1 cellular context compared by ENCODE assay signal in the genomic region with DNA sequence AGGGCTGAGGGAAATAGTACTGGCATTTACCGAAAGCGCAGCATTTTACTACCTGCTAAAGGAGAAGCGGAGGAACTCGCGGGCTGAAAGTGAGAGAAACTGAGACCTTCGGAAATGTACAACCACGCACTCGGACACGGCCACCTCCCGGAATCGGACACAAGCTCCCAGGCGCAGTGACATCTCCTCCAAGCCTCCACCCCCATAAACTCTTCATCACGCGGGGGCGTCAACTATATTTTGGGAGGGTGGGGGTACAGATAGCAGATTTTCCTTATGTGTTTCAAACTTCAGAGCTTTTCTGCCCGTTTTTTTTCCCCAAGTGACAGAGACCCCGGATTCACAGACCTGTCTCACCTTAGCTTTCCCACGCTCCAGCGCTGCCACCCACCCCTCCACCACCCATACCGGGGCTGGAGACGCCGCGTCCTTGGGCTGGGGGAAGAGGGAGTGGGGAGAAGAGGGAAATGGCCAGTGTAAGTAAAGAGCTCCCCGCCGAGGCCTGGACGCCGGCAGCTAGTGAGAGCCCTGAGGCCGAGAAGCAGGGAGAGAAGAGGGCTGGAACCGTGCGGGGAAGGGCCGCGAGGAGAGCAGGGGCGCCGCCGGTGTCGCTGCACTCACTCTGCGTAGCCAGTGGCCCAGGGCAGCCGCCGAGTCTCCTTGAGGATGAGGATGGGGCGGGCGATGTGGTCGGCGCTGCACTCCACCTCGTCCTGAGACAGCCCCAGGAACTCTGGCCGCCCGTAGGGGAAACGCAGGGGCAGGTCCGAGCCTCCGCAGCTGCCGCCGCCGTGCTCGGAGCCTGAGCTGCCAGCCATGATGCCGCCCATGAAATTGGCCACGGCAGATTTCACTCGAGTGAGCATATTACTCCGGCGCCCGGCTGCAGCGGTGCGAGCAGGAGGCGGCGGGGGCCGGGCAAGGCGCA.
TF ChIP-seq lines count a peak whose summit lies in the region.

No MANE protein-coding gene starts in this region.

TF ChIP-seq in HEK293, 187 proteins besides CTCF, POLR2A, EP300 and RAD21 (continued from another document and continues in another):
- TF ChIP-seq ZBTB10 (tag by site-specific recombination; IDR thresholded peaks at IDR 0.05) (0 out of 2 replicates have a peak, but pooled peaks have one; percentile 28), ZNF214 (tag by site-specific recombination; IDR thresholded peaks at IDR 0.05; ENCODE audit: borderline replicate concordance) (no peak), ZNF223 (tag by site-specific recombination; IDR thresholded peaks at IDR 0.05) (no peak), ZNF48 (tag by site-specific recombination; IDR thresholded peaks at IDR 0.05) (no peak), HOXA7 (CRISPR knock-in tag; IDR thresholded peaks at IDR 0.05; ENCODE audit: borderline replicate concordance) (no peak), ZNF2 (tag by site-specific recombination; IDR thresholded peaks at IDR 0.05) (peak; percentile 57), TCF7L2 (IDR thresholded peaks at IDR 0.05; ENCODE audit: borderline replicate concordance, low read depth, low read length) (no peak), ZFP69B (tag by site-specific recombination; IDR thresholded peaks at IDR 0.05) (no peak), ZNF350 (tag by site-specific recombination; IDR thresholded peaks at IDR 0.05) (no peak), ZBTB8A (tag by site-specific recombination; IDR thresholded peaks at IDR 0.05) (peak; percentile 28; the same call in 1 of the 2 replicates), ZNF600 (tag by site-specific recombination; IDR thresholded peaks at IDR 0.05) (peak; percentile 48), ZNF518A (tag by site-specific recombination; conservative IDR thresholded peaks at IDR 0.05; ENCODE audit: low read depth) (no peak), ZXDB (tag by site-specific recombination; IDR thresholded peaks at IDR 0.05) (peak; percentile 92), ZBTB20 (tag by site-specific recombination; IDR thresholded peaks at IDR 0.05) (peak; percentile 55), EGR2 (tag by site-specific recombination; IDR thresholded peaks at IDR 0.05; ENCODE audit: low read depth) (peak; percentile 73), GLIS2 (tag by site-specific recombination; IDR thresholded peaks at IDR 0.05) (peak; percentile 52; the same call in 1 of the 2 replicates), ZEB2 (tag by site-specific recombination; IDR thresholded peaks at IDR 0.05) (peak; percentile 65), ZBTB17 (tag by site-specific recombination; IDR thresholded peaks at IDR 0.05) (peak; percentile 51), TRIM28 (IDR thresholded peaks at IDR 0.05; ENCODE audit: borderline replicate concordance, low read length) (0 out of 2 replicates have a peak, but pooled peaks have one; percentile 21), HOXC10 (CRISPR knock-in tag; IDR thresholded peaks at IDR 0.05) (no peak), KLF16 (tag by site-specific recombination; IDR thresholded peaks at IDR 0.05) (peak; percentile 30; the same call in 1 of the 2 replicates), ZNF394 (tag by site-specific recombination; IDR thresholded peaks at IDR 0.05; ENCODE audit: borderline replicate concordance) (peak; percentile 10; the same call in 1 of the 2 replicates), IKZF3 (tag by site-specific recombination; IDR thresholded peaks at IDR 0.05) (no peak), ZNF391 (tag by site-specific recombination; IDR thresholded peaks at IDR 0.05; ENCODE audit: borderline replicate concordance, low read depth) (no peak), ZFHX2 (tag by site-specific recombination; conservative IDR thresholded peaks at IDR 0.05) (peak; percentile 67), HOXD13 (CRISPR knock-in tag; IDR thresholded peaks at IDR 0.05; ENCODE audit: borderline replicate concordance) (no peak), ZFP37 (tag by site-specific recombination; IDR thresholded peaks at IDR 0.05) (0 out of 2 replicates have a peak, but pooled peaks have one; percentile 53), ZNF335 (tag by site-specific recombination; conservative IDR thresholded peaks at IDR 0.05) (peak; percentile 62), YY2 (tag by site-specific recombination; IDR thresholded peaks at IDR 0.05) (0 out of 2 replicates have a peak, but pooled peaks have one; percentile 32), ZNF302 (tag by site-specific recombination; IDR thresholded peaks at IDR 0.05; ENCODE audit: low read depth) (no peak)
- TF ChIP-seq, protein P1, sequence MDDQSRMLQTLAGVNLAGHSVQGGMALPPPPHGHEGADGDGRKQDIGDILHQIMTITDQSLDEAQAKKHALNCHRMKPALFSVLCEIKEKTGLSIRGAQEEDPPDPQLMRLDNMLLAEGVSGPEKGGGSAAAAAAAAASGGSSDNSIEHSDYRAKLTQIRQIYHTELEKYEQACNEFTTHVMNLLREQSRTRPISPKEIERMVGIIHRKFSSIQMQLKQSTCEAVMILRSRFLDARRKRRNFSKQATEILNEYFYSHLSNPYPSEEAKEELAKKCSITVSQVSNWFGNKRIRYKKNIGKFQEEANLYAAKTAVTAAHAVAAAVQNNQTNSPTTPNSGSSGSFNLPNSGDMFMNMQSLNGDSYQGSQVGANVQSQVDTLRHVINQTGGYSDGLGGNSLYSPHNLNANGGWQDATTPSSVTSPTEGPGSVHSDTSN (CRISPR knock-in tag; IDR thresholded peaks at IDR 0.05): no peak
- TF ChIP-seq, protein P2, sequence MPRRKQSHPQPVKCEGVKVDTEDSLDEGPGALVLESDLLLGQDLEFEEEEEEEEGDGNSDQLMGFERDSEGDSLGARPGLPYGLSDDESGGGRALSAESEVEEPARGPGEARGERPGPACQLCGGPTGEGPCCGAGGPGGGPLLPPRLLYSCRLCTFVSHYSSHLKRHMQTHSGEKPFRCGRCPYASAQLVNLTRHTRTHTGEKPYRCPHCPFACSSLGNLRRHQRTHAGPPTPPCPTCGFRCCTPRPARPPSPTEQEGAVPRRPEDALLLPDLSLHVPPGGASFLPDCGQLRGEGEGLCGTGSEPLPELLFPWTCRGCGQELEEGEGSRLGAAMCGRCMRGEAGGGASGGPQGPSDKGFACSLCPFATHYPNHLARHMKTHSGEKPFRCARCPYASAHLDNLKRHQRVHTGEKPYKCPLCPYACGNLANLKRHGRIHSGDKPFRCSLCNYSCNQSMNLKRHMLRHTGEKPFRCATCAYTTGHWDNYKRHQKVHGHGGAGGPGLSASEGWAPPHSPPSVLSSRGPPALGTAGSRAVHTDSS (tag by site-specific recombination; IDR thresholded peaks at IDR 0.05): peak; percentile 49; the same call in 1 of the 2 replicates
- TF ChIP-seq, protein P3, sequence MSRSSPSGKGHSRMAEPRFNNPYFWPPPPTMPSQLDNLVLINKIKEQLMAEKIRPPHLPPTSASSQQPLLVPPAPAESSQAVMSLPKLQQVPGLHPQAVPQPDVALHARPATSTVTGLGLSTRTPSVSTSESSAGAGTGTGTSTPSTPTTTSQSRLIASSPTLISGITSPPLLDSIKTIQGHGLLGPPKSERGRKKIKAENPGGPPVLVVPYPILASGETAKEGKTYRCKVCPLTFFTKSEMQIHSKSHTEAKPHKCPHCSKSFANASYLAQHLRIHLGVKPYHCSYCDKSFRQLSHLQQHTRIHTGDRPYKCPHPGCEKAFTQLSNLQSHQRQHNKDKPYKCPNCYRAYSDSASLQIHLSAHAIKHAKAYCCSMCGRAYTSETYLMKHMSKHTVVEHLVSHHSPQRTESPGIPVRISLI (tag by site-specific recombination; IDR thresholded peaks at IDR 0.05): no peak
- TF ChIP-seq, protein P4, sequence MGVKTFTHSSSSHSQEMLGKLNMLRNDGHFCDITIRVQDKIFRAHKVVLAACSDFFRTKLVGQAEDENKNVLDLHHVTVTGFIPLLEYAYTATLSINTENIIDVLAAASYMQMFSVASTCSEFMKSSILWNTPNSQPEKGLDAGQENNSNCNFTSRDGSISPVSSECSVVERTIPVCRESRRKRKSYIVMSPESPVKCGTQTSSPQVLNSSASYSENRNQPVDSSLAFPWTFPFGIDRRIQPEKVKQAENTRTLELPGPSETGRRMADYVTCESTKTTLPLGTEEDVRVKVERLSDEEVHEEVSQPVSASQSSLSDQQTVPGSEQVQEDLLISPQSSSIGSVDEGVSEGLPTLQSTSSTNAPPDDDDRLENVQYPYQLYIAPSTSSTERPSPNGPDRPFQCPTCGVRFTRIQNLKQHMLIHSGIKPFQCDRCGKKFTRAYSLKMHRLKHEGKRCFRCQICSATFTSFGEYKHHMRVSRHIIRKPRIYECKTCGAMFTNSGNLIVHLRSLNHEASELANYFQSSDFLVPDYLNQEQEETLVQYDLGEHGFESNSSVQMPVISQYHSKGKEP (tag by site-specific recombination; IDR thresholded peaks at IDR 0.05): no peak
- TF ChIP-seq, protein P5, sequence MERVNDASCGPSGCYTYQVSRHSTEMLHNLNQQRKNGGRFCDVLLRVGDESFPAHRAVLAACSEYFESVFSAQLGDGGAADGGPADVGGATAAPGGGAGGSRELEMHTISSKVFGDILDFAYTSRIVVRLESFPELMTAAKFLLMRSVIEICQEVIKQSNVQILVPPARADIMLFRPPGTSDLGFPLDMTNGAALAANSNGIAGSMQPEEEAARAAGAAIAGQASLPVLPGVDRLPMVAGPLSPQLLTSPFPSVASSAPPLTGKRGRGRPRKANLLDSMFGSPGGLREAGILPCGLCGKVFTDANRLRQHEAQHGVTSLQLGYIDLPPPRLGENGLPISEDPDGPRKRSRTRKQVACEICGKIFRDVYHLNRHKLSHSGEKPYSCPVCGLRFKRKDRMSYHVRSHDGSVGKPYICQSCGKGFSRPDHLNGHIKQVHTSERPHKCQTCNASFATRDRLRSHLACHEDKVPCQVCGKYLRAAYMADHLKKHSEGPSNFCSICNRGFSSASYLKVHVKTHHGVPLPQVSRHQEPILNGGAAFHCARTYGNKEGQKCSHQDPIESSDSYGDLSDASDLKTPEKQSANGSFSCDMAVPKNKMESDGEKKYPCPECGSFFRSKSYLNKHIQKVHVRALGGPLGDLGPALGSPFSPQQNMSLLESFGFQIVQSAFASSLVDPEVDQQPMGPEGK (tag by site-specific recombination; IDR thresholded peaks at IDR 0.05): peak; percentile 67
- TF ChIP-seq, protein P6, sequence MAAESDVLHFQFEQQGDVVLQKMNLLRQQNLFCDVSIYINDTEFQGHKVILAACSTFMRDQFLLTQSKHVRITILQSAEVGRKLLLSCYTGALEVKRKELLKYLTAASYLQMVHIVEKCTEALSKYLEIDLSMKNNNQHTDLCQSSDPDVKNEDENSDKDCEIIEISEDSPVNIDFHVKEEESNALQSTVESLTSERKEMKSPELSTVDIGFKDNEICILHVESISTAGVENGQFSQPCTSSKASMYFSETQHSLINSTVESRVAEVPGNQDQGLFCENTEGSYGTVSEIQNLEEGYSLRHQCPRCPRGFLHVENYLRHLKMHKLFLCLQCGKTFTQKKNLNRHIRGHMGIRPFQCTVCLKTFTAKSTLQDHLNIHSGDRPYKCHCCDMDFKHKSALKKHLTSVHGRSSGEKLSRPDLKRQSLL (tag by site-specific recombination; IDR thresholded peaks at IDR 0.05): no peak
